In the genomic region with DNA sequence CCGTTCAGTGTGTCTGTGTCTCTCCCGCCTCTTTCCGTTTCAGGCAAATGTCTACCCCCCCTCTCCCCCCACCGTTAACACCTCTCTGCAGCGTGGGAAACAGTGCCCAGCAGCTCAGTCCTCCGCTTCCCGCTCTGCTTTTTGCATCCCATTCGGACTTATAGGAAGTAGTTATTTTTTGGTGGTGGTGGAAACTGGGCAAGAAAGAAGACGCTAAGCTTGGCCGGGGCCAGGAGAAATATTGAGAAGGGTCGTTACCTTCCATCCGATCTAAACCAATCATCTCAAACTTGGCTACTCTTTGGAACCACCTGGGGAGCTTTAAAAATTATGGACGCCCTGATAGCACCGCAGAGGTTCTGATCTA, we compare ENCODE assay signal across 9 cellular contexts.
DNase-seq lines count a peak whose midpoint lies in the region; ATAC-seq and TF ChIP-seq lines count a peak whose summit lies in the region.
"Had no signal": no experiment of that assay in that cellular context is flagged by ENCODE, and none has a peak within 500 bp of the region (broad histone marks: within the 10 kb centered on the region; RNA-seq: fewer than 3 reads in every experiment).

No MANE protein-coding gene starts in this region.

- no peak overlapping the region for H3K27ac Mint-ChIP-seq in stimulated activated naive B cell treated with anti-CD40 and anti-IgM and Interleukin-4, amounts not matched to agents 10 μg/mL and 1 μg/mL and 100 μg/mL, for 72 hours

- H3K27me3 ChIP-seq in WERI-Rb-1 (ENCODE audit: insufficient read depth, low read depth, severe bottlenecking) = peaks cover 25% of the 10 kb centered on the region
- H3K27me3 ChIP-seq in iPS-15b (ENCODE audit: control insufficient read depth, insufficient read depth, low read length) = peaks cover 81% of the 10 kb centered on the region

- peaks cover 0 to 2% of the 10 kb centered on the region in 2 donors for H3K36me3 Mint-ChIP-seq in stimulated activated naive B cell treated with anti-CD40 and anti-IgM and Interleukin-4, amounts not matched to agents 10 μg/mL and 1 μg/mL and 100 μg/mL, for 72 hours

- peak overlapping the region; percentile 69 for H3K4me3 Mint-ChIP-seq in stimulated activated naive B cell treated with anti-CD40 and anti-IgM and Interleukin-4, amounts not matched to agents 10 μg/mL and 1 μg/mL and 100 μg/mL, for 72 hours

- peaks cover 0 to 6% of the 10 kb centered on the region in 2 donors for H3K9me3 Mint-ChIP-seq in stimulated activated naive B cell treated with anti-CD40 and anti-IgM and Interleukin-4, amounts not matched to agents 10 μg/mL and 1 μg/mL and 100 μg/mL, for 72 hours

- ATAC-seq in stimulated activated naive B cell treated with anti-CD40 and anti-IgM and Interleukin-4, amounts not matched to agents 10 μg/mL and 1 μg/mL and 100 μg/mL, for 72 hours (replicated peaks) = no peak
- ATAC-seq in GM18867 (IDR thresholded peaks at IDR 0.05; ENCODE audit: unreplicated experiment) (no peak), HG03565 (IDR thresholded peaks at IDR 0.05; ENCODE audit: unreplicated experiment) (no peak), HG02870 (IDR thresholded peaks at IDR 0.05; ENCODE audit: unreplicated experiment) (no peak)

- no peak for TF ChIP-seq CTCF in WERI-Rb-1 (IDR thresholded peaks at IDR 0.05; ENCODE audit: low read depth, low read length)

- DNase-seq in NCI-H524 (lab: John Stamatoyannopoulos, UW) (peak; percentile 42 to 63), NCI-H524 treated with DMSO at 0.1 percent for 48 hours (lab: John Stamatoyannopoulos, UW) (no peak), WERI-Rb-1 (peak; percentile 37)
- DNase-seq in stimulated activated naive B cell treated with anti-CD40 and anti-IgM and Interleukin-4, amounts not matched to agents 10 μg/mL and 1 μg/mL and 100 μg/mL, for 72 hours = no peak

- H3K36me3 ChIP-seq in WERI-Rb-1 (no peaks in the 10 kb centered on the region), iPS-15b (ENCODE audit: control insufficient read depth, insufficient read depth, low read length) (no peaks in the 10 kb centered on the region)

- H3K9me3 ChIP-seq in WERI-Rb-1 (ENCODE audit: severe bottlenecking) (peaks cover 4% of the 10 kb centered on the region), iPS-15b (ENCODE audit: control insufficient read depth, insufficient read depth, low read length) (no peaks in the 10 kb centered on the region)

- peaks cover 4% of the 10 kb centered on the region for H3K4me1 ChIP-seq in iPS-15b (ENCODE audit: control insufficient read depth, insufficient read depth, low read length)

- H3K27ac ChIP-seq in WERI-Rb-1 = no peak overlapping the region
- H3K27ac ChIP-seq: HL-60 had no signal

- H3K4me3 ChIP-seq in WERI-Rb-1 (ENCODE audit: low read depth, low read length) = peak overlapping the region; percentile 49
- peak overlapping the region; percentile 52 for H3K4me3 ChIP-seq in iPS-15b (ENCODE audit: low read depth, low read length)

- H3K9ac ChIP-seq in iPS-15b (ENCODE audit: low read depth, low read length) = no peak overlapping the region

- peaks cover 10 to 23% of the 10 kb centered on the region in 2 donors for H3K4me1 Mint-ChIP-seq in stimulated activated naive B cell treated with anti-CD40 and anti-IgM and Interleukin-4, amounts not matched to agents 10 μg/mL and 1 μg/mL and 100 μg/mL, for 72 hours

- peaks cover 63 to 83% of the 10 kb centered on the region in 2 donors for H3K27me3 Mint-ChIP-seq in stimulated activated naive B cell treated with anti-CD40 and anti-IgM and Interleukin-4, amounts not matched to agents 10 μg/mL and 1 μg/mL and 100 μg/mL, for 72 hours

Comparison
In these comparisons a context has a peak if more than half of its experiments do, and no peak if none do; other contexts are left out.
1. DNase-seq: peak in NCI-H524 (2 of 2) and WERI-Rb-1 (single experiment); none in NCI-H524 treated with DMSO at 0.1 percent for 48 hours (single experiment) and stimulated activated naive B cell treated with anti-CD40 and anti-IgM and Interleukin-4, amounts not matched to agents 10 μg/mL and 1 μg/mL and 100 μg/mL, for 72 hours (single experiment).